In the genomic region with DNA sequence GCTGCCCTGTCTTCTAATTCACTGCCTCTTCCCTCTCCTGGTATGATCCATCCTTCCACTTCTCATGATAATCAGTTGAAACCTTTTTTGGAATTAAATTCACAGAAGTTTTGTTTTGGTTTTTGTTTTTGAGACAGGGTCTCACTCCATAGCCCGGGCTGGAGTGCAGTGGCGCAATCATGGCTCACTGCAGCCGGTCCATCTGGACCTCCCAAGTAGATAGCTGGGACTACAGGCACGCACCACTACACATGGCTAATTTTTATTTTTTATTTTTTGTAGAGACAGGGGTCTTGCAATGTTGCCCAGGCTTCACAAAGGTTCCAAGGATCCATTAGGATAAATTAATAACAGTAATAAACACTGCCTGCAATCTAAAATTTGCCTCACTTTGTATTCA, we compare ENCODE assay signal across 20 cellular contexts.
DNase-seq lines count a peak whose midpoint lies in the region; ATAC-seq and TF ChIP-seq lines count a peak whose summit lies in the region.
"Had no signal": no experiment of that assay in that cellular context is flagged by ENCODE, and none has a peak within 500 bp of the region (broad histone marks: within the 10 kb centered on the region; RNA-seq: fewer than 3 reads in every experiment).

No MANE protein-coding gene starts in this region.

- H3K36me3 Mint-ChIP-seq in activated CD4-positive, alpha-beta T cell treated with anti-CD3 and anti-CD28 coated beads for 36 hours (ENCODE audit: low read depth): peaks cover 76% of the 10 kb centered on the region
- H3K36me3 Mint-ChIP-seq in CD4-positive, alpha-beta memory T cell: peaks cover 67 to 89% of the 10 kb centered on the region in 2 donors
- H3K36me3 Mint-ChIP-seq in activated T-helper 17 cell treated with anti-CD3 and anti-CD28 coated beads, Interleukin-2, amount 50 U/mL, for 72 hours (ENCODE audit: low read depth): no peaks in the 10 kb centered on the region
- H3K36me3 Mint-ChIP-seq in naive thymus-derived CD4-positive, alpha-beta T cell: peaks cover 21 to 75% (median 45%) of the 10 kb centered on the region in 5 donors
- H3K36me3 Mint-ChIP-seq in chondrocyte (ENCODE audit: low read depth): no peaks in the 10 kb centered on the region

- H3K27me3 Mint-ChIP-seq in activated CD4-positive, alpha-beta T cell treated with anti-CD3 and anti-CD28 coated beads for 36 hours: no peaks in the 10 kb centered on the region
- H3K27me3 Mint-ChIP-seq in CD4-positive, alpha-beta memory T cell: no peaks in the 10 kb centered on the region
- no peaks in the 10 kb centered on the region for H3K27me3 Mint-ChIP-seq in activated T-helper 17 cell treated with anti-CD3 and anti-CD28 coated beads, Interleukin-2, amount 50 U/mL, for 72 hours
- no peaks in the 10 kb centered on the region for H3K27me3 Mint-ChIP-seq in naive thymus-derived CD4-positive, alpha-beta T cell
- no peaks in the 10 kb centered on the region for H3K27me3 Mint-ChIP-seq in chondrocyte (ENCODE audit: low read depth)
- H3K27me3 Mint-ChIP-seq: type B pancreatic cell had no signal

- no peak overlapping the region for H3K4me3 Mint-ChIP-seq in activated CD4-positive, alpha-beta T cell treated with anti-CD3 and anti-CD28 coated beads for 36 hours
- H3K4me3 Mint-ChIP-seq in CD4-positive, alpha-beta memory T cell: peak overlapping the region in 1 of 8 donors; percentile 35
- H3K4me3 Mint-ChIP-seq in activated T-helper 17 cell treated with anti-CD3 and anti-CD28 coated beads, Interleukin-2, amount 50 U/mL, for 72 hours: no peak overlapping the region
- peak overlapping the region in 1 of 10 donors; percentile 27 for H3K4me3 Mint-ChIP-seq in naive thymus-derived CD4-positive, alpha-beta T cell
- H3K4me3 Mint-ChIP-seq in chondrocyte (ENCODE audit: unreplicated experiment): no peak overlapping the region
- H3K4me3 Mint-ChIP-seq: type B pancreatic cell had no signal

- peaks cover 76% of the 10 kb centered on the region for H3K4me1 Mint-ChIP-seq in activated CD4-positive, alpha-beta T cell treated with anti-CD3 and anti-CD28 coated beads for 36 hours
- H3K4me1 Mint-ChIP-seq in CD4-positive, alpha-beta memory T cell: peaks cover 27 to 79% (median 45%) of the 10 kb centered on the region in 4 donors
- peaks cover 15% of the 10 kb centered on the region for H3K4me1 Mint-ChIP-seq in activated T-helper 17 cell treated with anti-CD3 and anti-CD28 coated beads, Interleukin-2, amount 50 U/mL, for 72 hours
- H3K4me1 Mint-ChIP-seq in naive thymus-derived CD4-positive, alpha-beta T cell: peaks cover 17 to 73% (median 58%) of the 10 kb centered on the region in 7 donors
- H3K4me1 Mint-ChIP-seq in chondrocyte (ENCODE audit: low read depth): no peaks in the 10 kb centered on the region

- intact Hi-C loops in activated CD4-positive, alpha-beta T cell treated with anti-CD3 and anti-CD28 coated beads for 36 hours (cut with DNase I, micrococcal nuclease): no loop called here
- intact Hi-C loops in CD4-positive, alpha-beta memory T cell (cut with micrococcal nuclease): no loop called here
- intact Hi-C loops in naive thymus-derived CD4-positive, alpha-beta T cell (cut with micrococcal nuclease): no loop called here

- H3K36me3 ChIP-seq in CD4-positive, alpha-beta memory T cell (ENCODE audit: insufficient read depth, low read length): peaks cover 78% of the 10 kb centered on the region
- H3K36me3 ChIP-seq in naive thymus-derived CD4-positive, alpha-beta T cell (ENCODE audit: control insufficient read depth in 2 of 3, insufficient read depth in 3 of 3, low read length in 3 of 3): peaks cover 23 to 78% (median 49%) of the 10 kb centered on the region in 3 experiments
- H3K36me3 ChIP-seq: prostate gland had no signal

- POLR2A ChIA-PET in activated CD4-positive, alpha-beta T cell treated with anti-CD3 and anti-CD28 coated beads for 36 hours (lab: Charles Lee): interaction anchor here (0.5 kb wide), 1 partner anchor 74 kb away, joined by 3 read pairs; no protein-coding TSS in a partner anchor
- POLR2A ChIA-PET in CD4-positive, alpha-beta memory T cell (lab: Charles Lee; ENCODE audit: partially characterized antibody): no interaction called here
- POLR2A ChIA-PET in naive thymus-derived CD4-positive, alpha-beta T cell (lab: Charles Lee): interaction anchor here (0.7 to 1.1 kb wide), 3 partner anchors 9 to 213 kb away, joined by 3 to 6 read pairs (median 3); no protein-coding TSS in a partner anchor

- peaks cover 34% of the 10 kb centered on the region for H3K4me1 ChIP-seq in CD4-positive, alpha-beta memory T cell (ENCODE audit: insufficient read depth, low read length)
- H3K4me1 ChIP-seq in naive thymus-derived CD4-positive, alpha-beta T cell (ENCODE audit: control insufficient read depth in 2 of 2, insufficient read depth in 2 of 2, low read length in 2 of 2): peaks cover 8 to 18% of the 10 kb centered on the region in 2 donors

- no peak overlapping the region for H3K27ac ChIP-seq in CD4-positive, alpha-beta memory T cell (ENCODE audit: low read depth, low read length)
- no peak overlapping the region for H3K27ac ChIP-seq in naive thymus-derived CD4-positive, alpha-beta T cell (ENCODE audit: low read depth, low read length)
- H3K27ac ChIP-seq: dorsolateral prefrontal cortex, prostate gland had no signal

- CTCF ChIA-PET in activated CD4-positive, alpha-beta T cell treated with anti-CD3 and anti-CD28 coated beads for 36 hours (lab: Charles Lee): interaction anchor here (0.6 to 2.8 kb wide), 3 partner anchors 9 to 352 kb away, joined by 3 to 8 read pairs (median 4); no protein-coding TSS in a partner anchor
- CTCF ChIA-PET in CD4-positive, alpha-beta memory T cell (lab: Charles Lee; ENCODE audit: partially characterized antibody): interaction anchor here (1.0 kb wide), 1 partner anchor 24 kb away, joined by 3 read pairs; no protein-coding TSS in a partner anchor
- CTCF ChIA-PET in naive thymus-derived CD4-positive, alpha-beta T cell (lab: Charles Lee): interaction anchor here (0.5 kb wide), 1 partner anchor 22 kb away, joined by 5 read pairs; no protein-coding TSS in a partner anchor

- no peak for TF ChIP-seq CTCF in chondrocyte (IDR thresholded peaks at IDR 0.05)

- no peaks in the 10 kb centered on the region for H3K9me3 ChIP-seq in CD4-positive, alpha-beta memory T cell (ENCODE audit: control insufficient read depth in 1 of 2, low read length in 2 of 2)
- H3K9me3 ChIP-seq in naive thymus-derived CD4-positive, alpha-beta T cell (ENCODE audit: control insufficient read depth in 2 of 3, low read length in 3 of 3): no peaks in the 10 kb centered on the region
- H3K9me3 ChIP-seq: Caco-2, prostate gland had no signal

- no peak overlapping the region for H3K4me3 ChIP-seq in CD4-positive, alpha-beta memory T cell (ENCODE audit: low read length in 2 of 2)
- H3K4me3 ChIP-seq in naive thymus-derived CD4-positive, alpha-beta T cell (ENCODE audit: low read length): no peak overlapping the region
- H3K4me3 ChIP-seq: dorsolateral prefrontal cortex, prostate gland had no signal

- peak overlapping the region; percentile 72 for H3K27ac Mint-ChIP-seq in activated CD4-positive, alpha-beta T cell treated with anti-CD3 and anti-CD28 coated beads for 36 hours
- peak overlapping the region in 6 of 7 donors; percentile 51 to 82 (median 74) for H3K27ac Mint-ChIP-seq in CD4-positive, alpha-beta memory T cell
- peak overlapping the region; percentile 62 for H3K27ac Mint-ChIP-seq in activated T-helper 17 cell treated with anti-CD3 and anti-CD28 coated beads, Interleukin-2, amount 50 U/mL, for 72 hours
- H3K27ac Mint-ChIP-seq in naive thymus-derived CD4-positive, alpha-beta T cell: peak overlapping the region in 8 of 9 donors; percentile 68 to 99 (median 74)
- H3K27ac Mint-ChIP-seq in chondrocyte (ENCODE audit: unreplicated experiment): no peak overlapping the region

- H3K9me3 Mint-ChIP-seq in activated CD4-positive, alpha-beta T cell treated with anti-CD3 and anti-CD28 coated beads for 36 hours (ENCODE audit: low read depth): no peaks in the 10 kb centered on the region
- no peaks in the 10 kb centered on the region for H3K9me3 Mint-ChIP-seq in CD4-positive, alpha-beta memory T cell
- no peaks in the 10 kb centered on the region for H3K9me3 Mint-ChIP-seq in activated T-helper 17 cell treated with anti-CD3 and anti-CD28 coated beads, Interleukin-2, amount 50 U/mL, for 72 hours
- peaks cover 0 to 5% (median 0%) of the 10 kb centered on the region in 11 donors for H3K9me3 Mint-ChIP-seq in naive thymus-derived CD4-positive, alpha-beta T cell
- H3K9me3 Mint-ChIP-seq in chondrocyte (ENCODE audit: low read depth): no peaks in the 10 kb centered on the region
- H3K9me3 Mint-ChIP-seq: type B pancreatic cell had no signal

- no peaks in the 10 kb centered on the region for H3K27me3 ChIP-seq in CD4-positive, alpha-beta memory T cell (ENCODE audit: insufficient read depth, low read length)
- no peaks in the 10 kb centered on the region for H3K27me3 ChIP-seq in naive thymus-derived CD4-positive, alpha-beta T cell (ENCODE audit: control insufficient read depth in 2 of 2, insufficient read depth in 2 of 2, low read length in 2 of 2)
- H3K27me3 ChIP-seq: dorsolateral prefrontal cortex had no signal

- ATAC-seq in activated CD4-positive, alpha-beta T cell treated with anti-CD3 and anti-CD28 coated beads for 36 hours: no peak
- no peak for ATAC-seq in activated T-helper 17 cell treated with anti-CD3 and anti-CD28 coated beads, Interleukin-2, amount 50 U/mL, for 72 hours (replicated peaks)
- no peak for ATAC-seq in naive thymus-derived CD4-positive, alpha-beta T cell
- ATAC-seq in HG03175 (IDR thresholded peaks at IDR 0.05; ENCODE audit: unreplicated experiment): no peak
- ATAC-seq: PC-3 had no signal

- DNase-seq in activated CD4-positive, alpha-beta T cell treated with anti-CD3 and anti-CD28 coated beads for 36 hours: no peak
- no peak for DNase-seq in activated CD4-positive, alpha-beta T cell treated with anti-CD3 and anti-CD28 coated beads, Interleukin-2, amount 50 U/mL, for 1 hour
- no peak for DNase-seq in CD4-positive, alpha-beta memory T cell
- DNase-seq in naive thymus-derived CD4-positive, alpha-beta T cell: no peak
- no peak for DNase-seq in chondrocyte (ENCODE audit: low spot score)
- no peak for DNase-seq in activated CD8-positive, alpha-beta memory T cell treated with anti-CD3 and anti-CD28 coated beads, Interleukin-2, amount 50 U/mL, for 4 hours
- DNase-seq: 8988T; activated CD4-positive, CD25-positive, alpha-beta regulatory T cell treated with anti-CD3 and anti-CD28 coated beads, Interleukin-2, amount 50 U/mL, for 72 hours; AML-193; dorsolateral prefrontal cortex; KG1; mammary epithelial cell; Right ventricle myocardium superior; stimulated activated CD4-positive, alpha-beta T cell treated with anti-CD3 and anti-CD28 coated beads, Interleukin-15, amount 100 ng/mL, for 24 hours had no signal
